In genomic region chr11:72406536-72407507, GRCh38 we compare ENCODE assay signal across 14 cellular contexts.
"Had no signal": no experiment of that assay in that cellular context is flagged by ENCODE, and none has a peak within 500 bp of the region (broad histone marks: within the 10 kb centered on the region; RNA-seq: fewer than 3 reads in every experiment).

No MANE protein-coding gene starts in this region.

- DNase-seq: activated CD4-positive, alpha-beta T cell treated with anti-CD3 and anti-CD28 coated beads for 4 hours; activated naive CD4-positive, alpha-beta T cell treated with anti-CD3 and anti-CD28 coated beads, Interleukin-2, amount 50 U/mL, for 16 hours; activated T-cell treated with anti-CD3 and anti-CD28 coated beads, Interleukin-2, amount 50 U/mL, for 1 hour; endodermal cell; left ventricle myocardium superior; retina; small intestine; T1000; uterus had no signal

- H3K27ac ChIP-seq: adrenal gland, esophagus muscularis mucosa, gastroesophageal sphincter, uterus had no signal

- H3K27me3 ChIP-seq: adrenal gland, esophagus muscularis mucosa, gastroesophageal sphincter, uterus had no signal

- H3K27me3 Mint-ChIP-seq: central memory CD8-positive, alpha-beta T cell; dendritic cell treated with granulocyte-macrophage colony-stimulating factor and Interleukin-4, amounts not matched to agents 40 ng/mL and 50 ng/mL, for 4 days had no signal

- H3K4me3 Mint-ChIP-seq: central memory CD8-positive, alpha-beta T cell; dendritic cell treated with granulocyte-macrophage colony-stimulating factor and Interleukin-4, amounts not matched to agents 40 ng/mL and 50 ng/mL, for 4 days; endodermal cell had no signal

- H3K9me3 ChIP-seq: adrenal gland, esophagus muscularis mucosa, gastroesophageal sphincter, uterus had no signal

- H3K4me1 ChIP-seq: uterus had no signal

- H3K36me3 ChIP-seq: adrenal gland, uterus had no signal

- ATAC-seq: gastroesophageal sphincter, left ventricle myocardium superior had no signal

- H3K27ac Mint-ChIP-seq: endodermal cell had no signal

- H3K4me3 ChIP-seq: adrenal gland, esophagus muscularis mucosa, gastroesophageal sphincter, uterus had no signal

- H3K9me3 Mint-ChIP-seq: central memory CD8-positive, alpha-beta T cell; dendritic cell treated with granulocyte-macrophage colony-stimulating factor and Interleukin-4, amounts not matched to agents 40 ng/mL and 50 ng/mL, for 4 days; endodermal cell had no signal
